8 cellular contexts compared by ENCODE assay signal in genomic region chr3:194671900-194672808, GRCh38. TPM values are rescaled to one million over a fixed set of nuclear protein-coding genes. Genes with fewer than 3 reads are reported as not detected.
A peak's percentile ranks its signal among the peaks of the same experiment; 100 is the strongest.
DNase-seq lines count a peak whose midpoint lies in the region; ATAC-seq and TF ChIP-seq lines count a peak whose summit lies in the region.

TSS of gene LSG1 (minus strand) at chr3:194672191. CDS start at chr3:194672162, 29 bp downstream.

- no peaks in the 10 kb centered on the region for H3K27me3 ChIP-seq in RWPE2 (ENCODE audit: insufficient read depth, poor library complexity, severe bottlenecking)

- intact Hi-C loops in activated T-helper 2 cell treated with anti-CD3 and anti-CD28 coated beads, Interferon-gamma antibody, Interleukin-2, Interleukin-4, amounts not matched to agents 10 μg/mL and 5 μg/mL and 100 μg/mL, durations not matched to agents 14 hours and 24 hours and 36 hours (cut with micrococcal nuclease) = loop anchor here (2.0 to 5.0 kb wide), 4 partner anchors 13 to 600 kb away; partner anchors contain the start of genes ATP13A3, FAM43A and XXYLT1

- H3K27ac Mint-ChIP-seq in activated T-helper 2 cell treated with anti-CD3 and anti-CD28 coated beads, Interferon-gamma antibody, Interleukin-2, Interleukin-4, amounts not matched to agents 10 μg/mL and 5 μg/mL and 100 μg/mL, durations not matched to agents 14 hours and 24 hours and 36 hours = peak within 1 kb of the TSS; percentile 96
- H3K27ac Mint-ChIP-seq in naive thymus-derived CD8-positive, alpha-beta T cell = peak within 1 kb of the TSS; percentile 95 to 100 (median 99)

- ATAC-seq in RWPE2 (ENCODE audit: low read depth) = peak; percentile 94
- ATAC-seq in naive thymus-derived CD8-positive, alpha-beta T cell = peak; percentile 94 to 95

- H3K4me1 ChIP-seq in RWPE2 (ENCODE audit: insufficient read depth, poor library complexity, severe bottlenecking) = peaks cover 6% of the 10 kb centered on the region

- H3K27ac ChIP-seq in RWPE2 (ENCODE audit: poor library complexity, severe bottlenecking) = peak within 1 kb of the TSS; percentile 26

- TF ChIP-seq CTCF in RWPE2 (IDR thresholded peaks at IDR 0.05; ENCODE audit: poor library complexity, severe bottlenecking) = peak; percentile 14
- TF ChIP-seq CTCF in fibroblast of mammary gland (conservative IDR thresholded peaks at IDR 0.05; ENCODE audit: control insufficient read depth, insufficient read depth, low read depth, low read length) = no peak

- H3K4me3 ChIP-seq in RWPE2 (ENCODE audit: severe bottlenecking) (peak within 1 kb of the TSS; percentile 68), fibroblast of mammary gland (ENCODE audit: control insufficient read depth, low read depth, low read length) (peak within 1 kb of the TSS; percentile 98)

- peaks cover 2% of the 10 kb centered on the region for H3K27me3 Mint-ChIP-seq in activated T-helper 2 cell treated with anti-CD3 and anti-CD28 coated beads, Interferon-gamma antibody, Interleukin-2, Interleukin-4, amounts not matched to agents 10 μg/mL and 5 μg/mL and 100 μg/mL, durations not matched to agents 14 hours and 24 hours and 36 hours (ENCODE audit: low read depth)
- peaks cover 0 to 7% (median 0%) of the 10 kb centered on the region in 5 donors for H3K27me3 Mint-ChIP-seq in naive thymus-derived CD8-positive, alpha-beta T cell

- no peaks in the 10 kb centered on the region for H3K9me3 ChIP-seq in RWPE2 (ENCODE audit: severe bottlenecking)

- no peaks in the 10 kb centered on the region for H3K9me3 Mint-ChIP-seq in activated T-helper 2 cell treated with anti-CD3 and anti-CD28 coated beads, Interferon-gamma antibody, Interleukin-2, Interleukin-4, amounts not matched to agents 10 μg/mL and 5 μg/mL and 100 μg/mL, durations not matched to agents 14 hours and 24 hours and 36 hours
- H3K9me3 Mint-ChIP-seq in naive thymus-derived CD8-positive, alpha-beta T cell = no peaks in the 10 kb centered on the region

- peaks cover 31% of the 10 kb centered on the region for H3K36me3 Mint-ChIP-seq in activated T-helper 2 cell treated with anti-CD3 and anti-CD28 coated beads, Interferon-gamma antibody, Interleukin-2, Interleukin-4, amounts not matched to agents 10 μg/mL and 5 μg/mL and 100 μg/mL, durations not matched to agents 14 hours and 24 hours and 36 hours (ENCODE audit: low read depth)
- peaks cover 0 to 23% (median 4%) of the 10 kb centered on the region in 3 donors for H3K36me3 Mint-ChIP-seq in naive thymus-derived CD8-positive, alpha-beta T cell

- peak within 1 kb of the TSS; percentile 99 for H3K4me3 Mint-ChIP-seq in activated T-helper 2 cell treated with anti-CD3 and anti-CD28 coated beads, Interferon-gamma antibody, Interleukin-2, Interleukin-4, amounts not matched to agents 10 μg/mL and 5 μg/mL and 100 μg/mL, durations not matched to agents 14 hours and 24 hours and 36 hours (ENCODE audit: low read depth)
- peak within 1 kb of the TSS; percentile 96 to 100 (median 98) for H3K4me3 Mint-ChIP-seq in naive thymus-derived CD8-positive, alpha-beta T cell

- POLR2A ChIA-PET in naive thymus-derived CD8-positive, alpha-beta T cell (lab: Charles Lee) = interaction anchor here (0.7 to 4.3 kb wide), 16 partner anchors 11 to 871 kb away, joined by 3 to 31 read pairs (median 5); partner anchors contain the start of genes ACAP2, ATP13A3, FAM43A and PPP1R2

- peaks cover 21% of the 10 kb centered on the region for H3K36me3 ChIP-seq in RWPE2 (ENCODE audit: low read depth)

- peaks cover 44% of the 10 kb centered on the region for H3K4me1 Mint-ChIP-seq in activated T-helper 2 cell treated with anti-CD3 and anti-CD28 coated beads, Interferon-gamma antibody, Interleukin-2, Interleukin-4, amounts not matched to agents 10 μg/mL and 5 μg/mL and 100 μg/mL, durations not matched to agents 14 hours and 24 hours and 36 hours (ENCODE audit: low read depth)
- peaks cover 18 to 42% (median 34%) of the 10 kb centered on the region in 4 donors for H3K4me1 Mint-ChIP-seq in naive thymus-derived CD8-positive, alpha-beta T cell

- DNase-seq in Daoy (ENCODE audit: low read depth) (peak; percentile 97), GOT3 (lab: John Stamatoyannopoulos, UW) (peak; percentile 79), LoVo (ENCODE audit: low spot score) (peak; percentile 95), RWPE2 (ENCODE audit: low spot score) (peak; percentile 83), fibroblast of mammary gland (ENCODE audit: low read depth) (peak; percentile 96)
- DNase-seq in activated T-helper 2 cell treated with anti-CD3 and anti-CD28 coated beads, Interferon-gamma antibody, Interleukin-2, Interleukin-4, amounts not matched to agents 10 μg/mL and 5 μg/mL and 100 μg/mL, durations not matched to agents 14 hours and 24 hours and 36 hours (ENCODE audit: low spot score) = peak; percentile 83
- DNase-seq in naive thymus-derived CD8-positive, alpha-beta T cell = peak; percentile 73 to 95 (median 86)
- peak; percentile 74 to 93 (median 86) for DNase-seq in stimulated activated naive CD4-positive, alpha-beta T cell (lab: John Stamatoyannopoulos, UW)

RNA-seq across cellular contexts. Expression of gene LSG1, which starts in this region (rescaled TPM):
- 78.6 and 99.5 TPM in 2 replicates for total RNA-seq in Daoy (2014; rRNA removed; shearing (Covaris generic))
- total RNA-seq in activated T-helper 2 cell treated with anti-CD3 and anti-CD28 coated beads, Interferon-gamma antibody, Interleukin-2, Interleukin-4, amounts not matched to agents 10 μg/mL and 5 μg/mL and 100 μg/mL, durations not matched to agents 14 hours and 24 hours and 36 hours = 52.8 and 53.6 TPM in 2 replicates
- 10 to 100 TPM; 87.7 to 97.5 TPM for total RNA-seq in naive thymus-derived CD8-positive, alpha-beta T cell
- polyA plus RNA-seq in naive thymus-derived CD8-positive, alpha-beta T cell = 10 to 100 TPM; 23.0 to 42.8 (median 24.8) TPM

Comparison
In these comparisons a context has a peak if more than half of its experiments do, and no peak if none do; other contexts are left out.
1. Peak in every context shown above with its lines: DNase-seq, ATAC-seq, H3K4me3 ChIP-seq and H3K27ac ChIP-seq.